Comparison of ENCODE assay signal across 14 cellular contexts in the genomic region with DNA sequence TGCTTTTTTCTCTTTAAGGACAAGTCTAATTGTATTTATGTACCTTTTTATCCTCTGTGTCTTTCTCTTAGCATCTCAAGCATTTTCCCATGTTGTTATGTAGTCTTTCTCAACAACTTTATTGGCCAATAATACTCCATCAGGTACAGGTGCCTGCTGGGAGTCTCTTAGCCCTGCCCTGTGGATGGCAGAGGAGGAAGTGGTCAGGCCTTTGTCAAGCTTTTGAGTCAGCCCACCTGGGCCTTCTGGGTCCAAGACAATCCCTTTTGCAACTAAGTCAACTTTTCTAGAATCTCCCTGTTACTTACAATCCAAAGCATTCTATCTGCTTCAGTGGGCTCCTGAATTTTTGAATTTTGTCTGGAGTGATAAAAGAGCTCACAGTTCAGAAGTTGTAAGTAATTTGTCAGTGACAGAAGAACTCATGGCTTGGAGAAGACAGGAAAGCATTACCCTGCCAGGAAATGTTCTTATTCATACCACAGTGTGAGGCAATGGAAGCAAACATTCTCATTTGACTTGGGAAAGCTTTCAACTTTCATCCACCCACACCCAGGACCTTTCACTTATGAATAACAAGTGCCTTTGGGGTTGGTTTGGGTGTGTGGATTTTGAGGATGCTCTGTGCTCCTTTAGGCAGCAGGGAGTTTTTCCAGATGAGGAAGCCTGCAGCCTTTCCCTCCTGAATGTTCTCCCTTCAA.
DNase-seq lines count a peak whose midpoint lies in the region; ATAC-seq and TF ChIP-seq lines count a peak whose summit lies in the region.
"Had no signal": no experiment of that assay in that cellular context is flagged by ENCODE, and none has a peak within 500 bp of the region (broad histone marks: within the 10 kb centered on the region; RNA-seq: fewer than 3 reads in every experiment).

No MANE protein-coding gene starts in this region.

- H3K9me3 Mint-ChIP-seq in activated T-cell treated with anti-CD3 and anti-CD28 coated beads, Interleukin-2, amount 50 U/mL, for 72 hours = peaks cover 4% of the 10 kb centered on the region in 2 donors
- H3K9me3 Mint-ChIP-seq in activated T-cell treated with anti-CD3 and anti-CD28 coated beads, Interleukin-2, amount 50 U/mL, for 4 hours = peaks cover 10% of the 10 kb centered on the region

- no peak for DNase-seq in activated T-cell treated with anti-CD3 and anti-CD28 coated beads, Interleukin-2, amount 50 U/mL, for 72 hours
- no peak for DNase-seq in activated T-cell treated with anti-CD3 and anti-CD28 coated beads, Interleukin-2, amount 50 U/mL, for 4 hours
- peak; percentile 89 for DNase-seq in astrocyte of the spinal cord (ENCODE audit: low read depth, low spot score)
- peak; percentile 36 for DNase-seq in left cardiac atrium
- no peak for DNase-seq in thoracic aorta (ENCODE audit: low spot score)
- DNase-seq in RPMI8226 = no peak
- no peak for DNase-seq in activated gamma-delta T cell treated with Interleukin-2 at 50 U/mL for 16 hours
- no peak for DNase-seq in activated CD4-positive, CD25-positive, alpha-beta regulatory T cell treated with anti-CD3 and anti-CD28 coated beads, Interleukin-2, amount 50 U/mL, for 72 hours
- DNase-seq: colonic mucosa; naive thymus-derived CD4-positive, alpha-beta T cell; NCI-H345; SHP77 treated with DMSO at 0.1 percent for 48 hours; WERI-Rb-1 had no signal

- no peak for ATAC-seq in activated T-cell treated with anti-CD3 and anti-CD28 coated beads, Interleukin-2, amount 50 U/mL, for 72 hours (replicated peaks in 1 of 2)
- ATAC-seq in activated T-cell treated with anti-CD3 and anti-CD28 coated beads, Interleukin-2, amount 50 U/mL, for 4 hours = no peak
- peak; percentile 54 to 86 for ATAC-seq in left cardiac atrium
- ATAC-seq in thoracic aorta (ENCODE audit: insufficient number of reproducible peaks, low FRiP score, low read depth) = no peak
- ATAC-seq: A549; naive thymus-derived CD4-positive, alpha-beta T cell had no signal

- intact Hi-C loops in left cardiac atrium (cut with DNase I) = no loop called here

- no peak overlapping the region for H3K4me3 Mint-ChIP-seq in activated T-cell treated with anti-CD3 and anti-CD28 coated beads, Interleukin-2, amount 50 U/mL, for 72 hours
- no peak overlapping the region for H3K4me3 Mint-ChIP-seq in activated T-cell treated with anti-CD3 and anti-CD28 coated beads, Interleukin-2, amount 50 U/mL, for 4 hours
- H3K4me3 Mint-ChIP-seq: naive thymus-derived CD4-positive, alpha-beta T cell had no signal

- H3K27ac Mint-ChIP-seq in activated T-cell treated with anti-CD3 and anti-CD28 coated beads, Interleukin-2, amount 50 U/mL, for 72 hours = peak overlapping the region; percentile 20
- H3K27ac Mint-ChIP-seq: naive thymus-derived CD4-positive, alpha-beta T cell had no signal

- peak overlapping the region; percentile 32 to 46 for H3K27ac ChIP-seq in thoracic aorta
- H3K27ac ChIP-seq: colonic mucosa, WERI-Rb-1 had no signal

- H3K27me3 ChIP-seq in thoracic aorta (replicated peaks; ENCODE audit: insufficient read depth) = no peaks in the 10 kb centered on the region
- H3K27me3 ChIP-seq: colonic mucosa had no signal

- in situ Hi-C loops in astrocyte of the spinal cord (cut with HindIII; ENCODE audit: low sequenced_read_pairs) = no loop called here

- peaks cover 7 to 51% of the 10 kb centered on the region in 2 donors for H3K4me1 ChIP-seq in thoracic aorta (ENCODE audit: control insufficient read depth in 1 of 2, low read depth in 2 of 2)
- H3K4me1 ChIP-seq: A549, colonic mucosa had no signal

- peaks cover 26% of the 10 kb centered on the region for H3K27me3 Mint-ChIP-seq in activated T-cell treated with anti-CD3 and anti-CD28 coated beads, Interleukin-2, amount 50 U/mL, for 72 hours (ENCODE audit: low read depth)
- peaks cover 7% of the 10 kb centered on the region for H3K27me3 Mint-ChIP-seq in activated T-cell treated with anti-CD3 and anti-CD28 coated beads, Interleukin-2, amount 50 U/mL, for 4 hours (ENCODE audit: low read depth)

- H3K4me3 ChIP-seq in astrocyte of the spinal cord (ENCODE audit: low read depth, low read length) (no peak overlapping the region), thoracic aorta (no peak overlapping the region)
- H3K4me3 ChIP-seq: A549, colonic mucosa had no signal

- peaks cover 3 to 8% of the 10 kb centered on the region in 2 donors for H3K36me3 Mint-ChIP-seq in activated T-cell treated with anti-CD3 and anti-CD28 coated beads, Interleukin-2, amount 50 U/mL, for 72 hours (ENCODE audit: insufficient read depth in 2 of 2)
- no peaks in the 10 kb centered on the region for H3K36me3 Mint-ChIP-seq in activated T-cell treated with anti-CD3 and anti-CD28 coated beads, Interleukin-2, amount 50 U/mL, for 4 hours (ENCODE audit: insufficient read depth)

- TF ChIP-seq CTCF in astrocyte of the spinal cord (IDR thresholded peaks at IDR 0.05; ENCODE audit: low read depth, low read length) (no peak), thoracic aorta (IDR thresholded peaks at IDR 0.05) (no peak)

- H3K4me1 Mint-ChIP-seq in activated T-cell treated with anti-CD3 and anti-CD28 coated beads, Interleukin-2, amount 50 U/mL, for 72 hours (ENCODE audit: low read depth) = peaks cover 18% of the 10 kb centered on the region
- H3K4me1 Mint-ChIP-seq in activated T-cell treated with anti-CD3 and anti-CD28 coated beads, Interleukin-2, amount 50 U/mL, for 4 hours (ENCODE audit: low read depth) = peaks cover 6% of the 10 kb centered on the region

- H3K9me3 ChIP-seq in thoracic aorta = no peaks in the 10 kb centered on the region
- H3K9me3 ChIP-seq: A549, colonic mucosa had no signal

- no peaks in the 10 kb centered on the region for H3K36me3 ChIP-seq in thoracic aorta
- H3K36me3 ChIP-seq: colonic mucosa, WERI-Rb-1 had no signal

Comparison
In these comparisons a context has a peak if more than half of its experiments do, and no peak if none do; other contexts are left out.
1. ATAC-seq: peak in left cardiac atrium (2 of 2); none in activated T-cell treated with anti-CD3 and anti-CD28 coated beads, Interleukin-2, amount 50 U/mL, for 72 hours (0 of 2), activated T-cell treated with anti-CD3 and anti-CD28 coated beads, Interleukin-2, amount 50 U/mL, for 4 hours (0 of 2) and thoracic aorta (single experiment).
2. DNase-seq: peak in astrocyte of the spinal cord (single experiment) and left cardiac atrium (single experiment); none in activated T-cell treated with anti-CD3 and anti-CD28 coated beads, Interleukin-2, amount 50 U/mL, for 72 hours (0 of 2), activated T-cell treated with anti-CD3 and anti-CD28 coated beads, Interleukin-2, amount 50 U/mL, for 4 hours (single experiment), thoracic aorta (single experiment), RPMI8226 (single experiment), activated gamma-delta T cell treated with Interleukin-2 at 50 U/mL for 16 hours (single experiment) and activated CD4-positive, CD25-positive, alpha-beta regulatory T cell treated with anti-CD3 and anti-CD28 coated beads, Interleukin-2, amount 50 U/mL, for 72 hours (single experiment).